Comparison of ENCODE assay signal across 9 cellular contexts in the genomic region with DNA sequence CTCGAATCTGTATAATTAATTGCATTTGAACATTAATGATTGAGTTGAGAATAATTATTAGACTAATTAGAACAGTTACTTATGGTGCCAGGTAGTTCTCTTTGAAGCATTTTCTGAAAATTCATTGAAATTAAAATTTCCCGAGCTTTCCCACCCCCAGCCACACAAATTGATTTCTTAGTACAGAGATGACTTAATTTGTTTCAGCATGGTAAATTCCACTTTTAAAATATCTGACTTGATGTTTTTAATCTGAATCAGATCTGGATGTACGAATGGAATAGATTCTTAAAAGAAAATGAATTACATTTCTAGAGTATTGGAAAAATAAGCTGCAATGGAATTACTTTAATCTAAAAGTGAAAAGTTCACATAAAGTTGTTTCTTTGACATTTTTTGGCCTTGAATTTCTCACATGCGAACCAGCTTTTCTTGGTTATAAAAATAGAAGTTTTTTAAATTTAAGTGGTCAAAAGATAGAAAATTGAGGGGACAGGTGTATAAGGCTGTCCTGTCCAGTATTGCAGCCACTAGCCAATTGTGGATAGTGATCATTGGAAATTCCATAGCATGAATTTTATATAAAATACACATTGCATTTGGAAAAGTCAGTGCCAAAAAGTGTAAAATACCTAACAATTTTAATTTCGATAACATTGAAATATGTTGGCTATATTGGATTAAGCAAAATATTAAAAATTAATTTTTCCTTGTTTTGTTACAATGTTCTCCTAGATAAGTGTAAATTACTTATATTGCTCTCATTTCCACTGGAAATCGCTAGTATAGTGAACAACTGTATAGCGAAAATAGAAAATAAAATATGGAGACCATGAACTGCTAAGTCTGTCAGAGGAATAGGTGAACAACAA.
DNase-seq lines count a peak whose midpoint lies in the region; ATAC-seq and TF ChIP-seq lines count a peak whose summit lies in the region.
"Had no signal": no experiment of that assay in that cellular context is flagged by ENCODE, and none has a peak within 500 bp of the region (broad histone marks: within the 10 kb centered on the region; RNA-seq: fewer than 3 reads in every experiment).

No MANE protein-coding gene starts in this region.

- H3K4me3 ChIP-seq in kidney epithelial cell (ENCODE audit: low read depth, low read length) (peak overlapping the region; percentile 48), tibial artery (peak overlapping the region; percentile 62 to 69)

- ATAC-seq in HG02852 (IDR thresholded peaks at IDR 0.05; ENCODE audit: unreplicated experiment) = no peak

- H3K9me3 ChIP-seq in tibial artery = no peaks in the 10 kb centered on the region

- H3K36me3 Mint-ChIP-seq in activated T-cell treated with anti-CD3 and anti-CD28 coated beads, Interleukin-2, amount 50 U/mL, for 24 hours (ENCODE audit: low read depth) = peaks cover 14% of the 10 kb centered on the region
- H3K36me3 Mint-ChIP-seq in activated T-helper 2 cell treated with anti-CD3 and anti-CD28 coated beads, Interferon-gamma antibody, Interleukin-2, Interleukin-4, amounts not matched to agents 10 μg/mL and 5 μg/mL and 100 μg/mL, durations not matched to agents 14 hours and 24 hours and 36 hours (ENCODE audit: low read depth) = no peaks in the 10 kb centered on the region

- peak overlapping the region; percentile 83 to 93 for H3K27ac ChIP-seq in tibial artery

- no peaks in the 10 kb centered on the region for H3K27me3 ChIP-seq in kidney epithelial cell (ENCODE audit: control insufficient read depth, insufficient read depth, low read length)
- H3K27me3 ChIP-seq in tibial artery = no peaks in the 10 kb centered on the region

- H3K36me3 ChIP-seq in kidney epithelial cell (ENCODE audit: control insufficient read depth, insufficient read depth, low read length) = no peaks in the 10 kb centered on the region
- no peaks in the 10 kb centered on the region for H3K36me3 ChIP-seq in tibial artery

- TF ChIP-seq CTCF in kidney epithelial cell (IDR thresholded peaks at IDR 0.05; ENCODE audit: insufficient read depth, low read length, poor library complexity, severe bottlenecking) (no peak), tibial artery (IDR thresholded peaks at IDR 0.05) (no peak)

- intact Hi-C loops in activated T-helper 2 cell treated with anti-CD3 and anti-CD28 coated beads, Interferon-gamma antibody, Interleukin-2, Interleukin-4, amounts not matched to agents 10 μg/mL and 5 μg/mL and 100 μg/mL, durations not matched to agents 14 hours and 24 hours and 36 hours (cut with micrococcal nuclease) = loop anchor here (2.0 to 5.0 kb wide), 2 partner anchors 332 to 663 kb away; a partner anchor contains a TSS
- intact Hi-C loops in tibial artery (cut with DNase I; ENCODE audit: low total_unique reads) = no loop called here

- peak overlapping the region; percentile 89 for H3K4me3 Mint-ChIP-seq in activated T-cell treated with anti-CD3 and anti-CD28 coated beads, Interleukin-2, amount 50 U/mL, for 24 hours
- peak overlapping the region; percentile 90 for H3K4me3 Mint-ChIP-seq in activated T-helper 2 cell treated with anti-CD3 and anti-CD28 coated beads, Interferon-gamma antibody, Interleukin-2, Interleukin-4, amounts not matched to agents 10 μg/mL and 5 μg/mL and 100 μg/mL, durations not matched to agents 14 hours and 24 hours and 36 hours (ENCODE audit: low read depth)

- H3K4me1 ChIP-seq in tibial artery = peaks cover 0 to 24% (median 14%) of the 10 kb centered on the region in 4 donors

- H3K4me1 Mint-ChIP-seq in activated T-cell treated with anti-CD3 and anti-CD28 coated beads, Interleukin-2, amount 50 U/mL, for 24 hours (ENCODE audit: low read depth) = peaks cover 58% of the 10 kb centered on the region
- peaks cover 66% of the 10 kb centered on the region for H3K4me1 Mint-ChIP-seq in activated T-helper 2 cell treated with anti-CD3 and anti-CD28 coated beads, Interferon-gamma antibody, Interleukin-2, Interleukin-4, amounts not matched to agents 10 μg/mL and 5 μg/mL and 100 μg/mL, durations not matched to agents 14 hours and 24 hours and 36 hours (ENCODE audit: low read depth)

- H3K27ac Mint-ChIP-seq in activated T-cell treated with anti-CD3 and anti-CD28 coated beads, Interleukin-2, amount 50 U/mL, for 24 hours = peak overlapping the region; percentile 98
- peak overlapping the region; percentile 98 for H3K27ac Mint-ChIP-seq in activated T-helper 2 cell treated with anti-CD3 and anti-CD28 coated beads, Interferon-gamma antibody, Interleukin-2, Interleukin-4, amounts not matched to agents 10 μg/mL and 5 μg/mL and 100 μg/mL, durations not matched to agents 14 hours and 24 hours and 36 hours

- DNase-seq in activated T-cell treated with anti-CD3 and anti-CD28 coated beads, Interleukin-2, amount 50 U/mL, for 24 hours = no peak
- DNase-seq in activated T-cell treated with anti-CD3 and anti-CD28 coated beads for 4 hours = no peak
- DNase-seq in activated T-helper 2 cell treated with anti-CD3 and anti-CD28 coated beads, Interferon-gamma antibody, Interleukin-2, Interleukin-4, amounts not matched to agents 10 μg/mL and 5 μg/mL and 100 μg/mL, durations not matched to agents 14 hours and 24 hours and 36 hours (ENCODE audit: low spot score) = no peak
- no peak for DNase-seq in kidney epithelial cell (ENCODE audit: low read depth)
- no peak for DNase-seq in tibial artery
- no peak for DNase-seq in amniotic stem cell (lab: John Stamatoyannopoulos, UW)
- no peak for DNase-seq in HCEC 1CT
- DNase-seq: NCI-H1694 had no signal

- H3K9me3 Mint-ChIP-seq in activated T-cell treated with anti-CD3 and anti-CD28 coated beads, Interleukin-2, amount 50 U/mL, for 24 hours = no peaks in the 10 kb centered on the region
- H3K9me3 Mint-ChIP-seq in activated T-helper 2 cell treated with anti-CD3 and anti-CD28 coated beads, Interferon-gamma antibody, Interleukin-2, Interleukin-4, amounts not matched to agents 10 μg/mL and 5 μg/mL and 100 μg/mL, durations not matched to agents 14 hours and 24 hours and 36 hours = no peaks in the 10 kb centered on the region

- H3K27me3 Mint-ChIP-seq in activated T-cell treated with anti-CD3 and anti-CD28 coated beads, Interleukin-2, amount 50 U/mL, for 24 hours = no peaks in the 10 kb centered on the region
- H3K27me3 Mint-ChIP-seq in activated T-helper 2 cell treated with anti-CD3 and anti-CD28 coated beads, Interferon-gamma antibody, Interleukin-2, Interleukin-4, amounts not matched to agents 10 μg/mL and 5 μg/mL and 100 μg/mL, durations not matched to agents 14 hours and 24 hours and 36 hours (ENCODE audit: low read depth) = no peaks in the 10 kb centered on the region
